8 cellular contexts compared by ENCODE assay signal in the genomic region with DNA sequence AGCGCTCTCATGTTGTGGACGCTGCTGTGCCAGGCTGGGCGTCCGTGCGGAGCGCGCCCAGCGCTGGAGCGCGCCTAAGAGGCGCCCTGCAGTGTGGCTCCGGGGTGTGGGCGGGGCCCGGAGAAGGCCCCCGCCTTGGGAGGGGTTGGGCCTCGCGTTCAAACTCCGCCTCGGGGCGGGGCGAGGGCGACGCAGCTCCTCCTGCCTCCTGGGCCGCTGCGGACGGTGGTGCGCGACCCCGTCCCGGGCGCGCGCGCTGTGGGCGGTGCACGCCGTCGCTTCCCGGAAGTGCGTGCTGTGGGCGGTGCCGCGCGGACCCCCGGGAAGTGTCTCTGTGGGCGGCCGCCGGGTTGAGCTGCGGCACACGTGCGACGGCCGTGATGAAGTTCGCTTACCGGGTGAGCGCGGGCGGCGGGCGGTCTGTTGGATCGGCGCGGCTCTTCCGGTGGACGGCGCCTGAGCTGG. TPM values are rescaled to one million over a fixed set of nuclear protein-coding genes. Genes with fewer than 3 reads are reported as not detected.
DNase-seq lines count a peak whose midpoint lies in the region; ATAC-seq and TF ChIP-seq lines count a peak whose summit lies in the region.
"Not testable (repeated sequence)": the region's sequence is repeated elsewhere in the genome, so short reads cannot be mapped to it uniquely, and the experiment has no call there.

A gene (plus strand): TSS at position 363 of the 465 bp plus-strand sequence. CDS start 18 bp downstream, at position 381.

- not testable (repeated sequence) for H3K9me3 ChIP-seq in Caco-2; PC-9 (ENCODE audit: insufficient read depth, low read depth); mononuclear cell (ENCODE audit: low read depth, low read length)

- H3K27me3 Mint-ChIP-seq in Caco-2 (ENCODE audit: insufficient read depth, unreplicated experiment); activated T-helper 1 cell treated with anti-CD3 and anti-CD28 coated beads, Interleukin-12 subunit alpha, Interleukin-12 subunit beta, Interleukin-2, Interleukin-4 antibody, amounts not matched to agents 30 ng/mL and 10 ng/mL and 1 ng/mL, durations not matched to agents 14 hours and 24 hours and 36 hours (ENCODE audit: insufficient read depth): not testable (repeated sequence)

- H4K20me1 ChIP-seq in PC-9 (ENCODE audit: insufficient read depth), result not testable (repeated sequence)

- H3F3A ChIP-seq in PC-9 (ENCODE audit: insufficient read depth, low read depth), result not testable (repeated sequence)

- ATAC-seq in GM21360 (IDR thresholded peaks at IDR 0.05; ENCODE audit: unreplicated experiment), result peak; percentile 86
- ATAC-seq in HG03045 (IDR thresholded peaks at IDR 0.05; ENCODE audit: unreplicated experiment), result peak; percentile 75
- peak; percentile 91 for ATAC-seq in stimulated activated naive CD8-positive, alpha-beta T cell treated with anti-CD3 and anti-CD28 coated beads, Interleukin-15, Interleukin-2, amounts not matched to agents 100 U/mL and 50 U/mL, for 24 hours

- BruUV-seq in Caco-2 (replicated peaks; lab: Mats Ljungman, UMichigan); PC-9 (replicated peaks; lab: Mats Ljungman, UMichigan): not testable (repeated sequence)

- CTCF ChIA-PET in Caco-2 (lab: Charles Lee); PC-9 (lab: Charles Lee): not testable (repeated sequence)

- not testable (repeated sequence) for H3K4me1 ChIP-seq in Caco-2; PC-9 (replicated peaks; ENCODE audit: insufficient read depth); mononuclear cell (ENCODE audit: insufficient read depth, low read length)

- not testable (repeated sequence) for TF ChIP-seq CTCF in Caco-2 (IDR thresholded peaks at IDR 0.05; ENCODE audit: insufficient read depth in 1 of 2, low read depth in 1 of 2, low read length in 1 of 2, severe bottlenecking in 1 of 2, unreplicated experiment in 1 of 2); PC-9 (conservative IDR thresholded peaks at IDR 0.05); epithelial cell of esophagus (IDR thresholded peaks at IDR 0.05; ENCODE audit: insufficient read depth, low read depth, low read length, missing control alignments)

- intact Hi-C loops in Caco-2 (cut with micrococcal nuclease; ENCODE audit: unreplicated experiment); PC-9 (cut with micrococcal nuclease; ENCODE audit: unreplicated experiment); activated T-helper 1 cell treated with anti-CD3 and anti-CD28 coated beads, Interleukin-12 subunit alpha, Interleukin-12 subunit beta, Interleukin-2, Interleukin-4 antibody, amounts not matched to agents 30 ng/mL and 10 ng/mL and 1 ng/mL, durations not matched to agents 14 hours and 24 hours and 36 hours (cut with micrococcal nuclease): not testable (repeated sequence)

- not testable (repeated sequence) for H3K9me3 Mint-ChIP-seq in Caco-2 (ENCODE audit: unreplicated experiment); activated T-helper 1 cell treated with anti-CD3 and anti-CD28 coated beads, Interleukin-12 subunit alpha, Interleukin-12 subunit beta, Interleukin-2, Interleukin-4 antibody, amounts not matched to agents 30 ng/mL and 10 ng/mL and 1 ng/mL, durations not matched to agents 14 hours and 24 hours and 36 hours

- H3K4me3 ChIP-seq in Caco-2 (ENCODE audit: low read depth, low read length), result peak within 1 kb of the TSS; percentile 31
- H3K4me3 ChIP-seq in PC-9, result peak within 1 kb of the TSS; percentile 41; the same call in 1 of the 2 replicates
- H3K4me3 ChIP-seq in epithelial cell of esophagus (ENCODE audit: low read length), result not testable (repeated sequence)
- peak within 1 kb of the TSS; percentile 34 for H3K4me3 ChIP-seq in mononuclear cell (ENCODE audit: low read length)

- not testable (repeated sequence) for H3K4me1 Mint-ChIP-seq in Caco-2 (ENCODE audit: low read depth, unreplicated experiment); activated T-helper 1 cell treated with anti-CD3 and anti-CD28 coated beads, Interleukin-12 subunit alpha, Interleukin-12 subunit beta, Interleukin-2, Interleukin-4 antibody, amounts not matched to agents 30 ng/mL and 10 ng/mL and 1 ng/mL, durations not matched to agents 14 hours and 24 hours and 36 hours (ENCODE audit: low read depth)

- not testable (repeated sequence) for H3K4me3 Mint-ChIP-seq in Caco-2 (ENCODE audit: unreplicated experiment); activated T-helper 1 cell treated with anti-CD3 and anti-CD28 coated beads, Interleukin-12 subunit alpha, Interleukin-12 subunit beta, Interleukin-2, Interleukin-4 antibody, amounts not matched to agents 30 ng/mL and 10 ng/mL and 1 ng/mL, durations not matched to agents 14 hours and 24 hours and 36 hours

- H3K27ac ChIP-seq in PC-9, result not testable (repeated sequence)

- not testable (repeated sequence) for H2AFZ ChIP-seq in PC-9

- POLR2A ChIA-PET in Caco-2 (lab: Charles Lee), result interaction anchor here (0.6 kb wide), 1 partner anchor 289 kb away, joined by 3 read pairs; no protein-coding TSS in a partner anchor
- POLR2A ChIA-PET in PC-9 (lab: Charles Lee; ENCODE audit: unreplicated experiment), result not testable (repeated sequence)

- not testable (repeated sequence) for H3K9me2 ChIP-seq in PC-9 (ENCODE audit: insufficient read depth)

- H3K79me2 ChIP-seq in PC-9 (ENCODE audit: low read depth), result not testable (repeated sequence)

- H3K36me3 Mint-ChIP-seq in Caco-2 (ENCODE audit: insufficient read depth, unreplicated experiment); activated T-helper 1 cell treated with anti-CD3 and anti-CD28 coated beads, Interleukin-12 subunit alpha, Interleukin-12 subunit beta, Interleukin-2, Interleukin-4 antibody, amounts not matched to agents 30 ng/mL and 10 ng/mL and 1 ng/mL, durations not matched to agents 14 hours and 24 hours and 36 hours (ENCODE audit: low read depth): not testable (repeated sequence)

- DNase-seq in Caco-2, result peak; percentile 70 to 77
- DNase-seq in PC-9, result peak in 1 of 2 experiments; percentile 55
- DNase-seq in activated T-helper 1 cell treated with anti-CD3 and anti-CD28 coated beads, Interleukin-12 subunit alpha, Interleukin-12 subunit beta, Interleukin-2, Interleukin-4 antibody, amounts not matched to agents 30 ng/mL and 10 ng/mL and 1 ng/mL, durations not matched to agents 14 hours and 24 hours and 36 hours (ENCODE audit: low spot score), result not testable (repeated sequence)
- peak; percentile 16 for DNase-seq in epithelial cell of esophagus (ENCODE audit: low read depth)
- peak; percentile 39 for DNase-seq in stimulated activated naive CD8-positive, alpha-beta T cell treated with anti-CD3 and anti-CD28 coated beads, Interleukin-15, Interleukin-2, amounts not matched to agents 100 U/mL and 50 U/mL, for 24 hours

- H3K27me3 ChIP-seq in Caco-2 (replicated peaks; ENCODE audit: control insufficient read depth, insufficient read depth, low read length); PC-9 (ENCODE audit: insufficient read depth, low read depth); mononuclear cell (ENCODE audit: insufficient read depth, low read length): not testable (repeated sequence)

- not testable (repeated sequence) for H3K36me3 ChIP-seq in Caco-2 (ENCODE audit: control insufficient read depth, insufficient read depth, low read length); PC-9 (ENCODE audit: low read depth)

- H3K4me2 ChIP-seq in PC-9, result not testable (repeated sequence)

- not testable (repeated sequence) for H3K27ac Mint-ChIP-seq in Caco-2 (ENCODE audit: unreplicated experiment); activated T-helper 1 cell treated with anti-CD3 and anti-CD28 coated beads, Interleukin-12 subunit alpha, Interleukin-12 subunit beta, Interleukin-2, Interleukin-4 antibody, amounts not matched to agents 30 ng/mL and 10 ng/mL and 1 ng/mL, durations not matched to agents 14 hours and 24 hours and 36 hours

RNA-seq across cellular contexts. Expression of the gene that starts here (rescaled TPM):
- total RNA-seq in Caco-2 (2022), result 30.6 and 31.8 TPM in 2 replicates
- 22.6 and 22.9 TPM in 2 replicates for total RNA-seq in PC-9 (2021)
- total RNA-seq in activated T-helper 1 cell treated with anti-CD3 and anti-CD28 coated beads, Interleukin-12 subunit alpha, Interleukin-12 subunit beta, Interleukin-2, Interleukin-4 antibody, amounts not matched to agents 30 ng/mL and 10 ng/mL and 1 ng/mL, durations not matched to agents 14 hours and 24 hours and 36 hours, result 11.9 and 15.1 TPM in 2 replicates
- 9.1 TPM for total RNA-seq in mononuclear cell
